ENCODE assay signal across 18 cellular contexts in genomic region chr6:3759656-3760245, GRCh38. TPM values are rescaled to one million over a fixed set of nuclear protein-coding genes. Genes with fewer than 3 reads are reported as not detected.
DNase-seq lines count a peak whose midpoint lies in the region; ATAC-seq and TF ChIP-seq lines count a peak whose summit lies in the region.
"Had no signal": no experiment of that assay in that cellular context is flagged by ENCODE, and none has a peak within 500 bp of the region (broad histone marks: within the 10 kb centered on the region; RNA-seq: fewer than 3 reads in every experiment).

No MANE protein-coding gene starts in this region.

- H2BK120ac ChIP-seq in trophoblast cell (ENCODE audit: insufficient read depth, low read length, poor library complexity): no peak overlapping the region

- H3K27me3 ChIP-seq in SJSA1 (replicated peaks): no peaks in the 10 kb centered on the region
- no peaks in the 10 kb centered on the region for H3K27me3 ChIP-seq in trophoblast cell (ENCODE audit: insufficient read depth, low read length)
- H3K27me3 ChIP-seq in Caco-2 (replicated peaks; ENCODE audit: control insufficient read depth, insufficient read depth, low read length): no peaks in the 10 kb centered on the region
- H3K27me3 ChIP-seq: spleen, testis had no signal

- H2AK5ac ChIP-seq in trophoblast cell (ENCODE audit: low read length): no peak overlapping the region

- intact Hi-C loops in Caco-2 (cut with micrococcal nuclease; ENCODE audit: unreplicated experiment): no loop called here

- H3K36me3 ChIP-seq in SJSA1 (no peaks in the 10 kb centered on the region), trophoblast cell (ENCODE audit: control insufficient read depth in 1 of 2, insufficient read depth in 2 of 2, low read length in 2 of 2) (no peaks in the 10 kb centered on the region), Caco-2 (ENCODE audit: control insufficient read depth, insufficient read depth, low read length) (no peaks in the 10 kb centered on the region)
- H3K36me3 ChIP-seq: neural progenitor cell, spleen had no signal

- H3K27ac Mint-ChIP-seq in Caco-2 (ENCODE audit: unreplicated experiment): no peak overlapping the region
- H3K27ac Mint-ChIP-seq: endodermal cell, neural progenitor cell had no signal

- WGBS in trophoblast cell (ENCODE audit: extremely low coverage, insufficient coverage, insufficient read length): no CpG with 5 or more reads among the region's 5 CpGs

- H3K79me2 ChIP-seq in trophoblast cell (ENCODE audit: control insufficient read depth, insufficient read depth, low read length, poor library complexity): no peaks in the 10 kb centered on the region

- H3K4me2 ChIP-seq in trophoblast cell (ENCODE audit: low read length): no peak overlapping the region
- H3K4me2 ChIP-seq: neural progenitor cell had no signal

- H3K23ac ChIP-seq in trophoblast cell (ENCODE audit: low read length): no peak overlapping the region

- no peak overlapping the region for H4K8ac ChIP-seq in trophoblast cell (ENCODE audit: low read depth, low read length)

- H3K4me3 Mint-ChIP-seq in Caco-2 (ENCODE audit: unreplicated experiment): no peak overlapping the region
- H3K4me3 Mint-ChIP-seq: endodermal cell, neural progenitor cell had no signal

- H3K4me3 ChIP-seq in SJSA1 (no peak overlapping the region), trophoblast cell (ENCODE audit: low read depth, low read length) (no peak overlapping the region), Caco-2 (ENCODE audit: low read depth, low read length) (no peak overlapping the region)
- H3K4me3 ChIP-seq: neural progenitor cell, spleen, testis had no signal

- DNase-seq in AG08395 (ENCODE audit: low spot score) (peak; percentile 79), SJSA1 (ENCODE audit: low read depth in 1 of 2, low spot score in 2 of 2) (peak in 1 of 2 experiments; percentile 55), fibroblast of gingiva (ENCODE audit: low read depth) (peak; percentile 93), trophoblast cell (peak; percentile 82 to 94), Caco-2 (no peak), hippocampal formation (lab: John Stamatoyannopoulos, UW) (no peak), T-helper 2 cell (no peak)
- DNase-seq: activated T-cell treated with anti-CD3 and anti-CD28 coated beads, Interleukin-2, amount 50 U/mL, for 48 hours; anterior cingulate cortex; endodermal cell; NCI-H1417; NCI-H446; PC-3; spleen; T-helper 1 cell; testis had no signal

- BruUV-seq in Caco-2 (replicated peaks; lab: Mats Ljungman, UMichigan): no TSS peak

- H3K4me1 Mint-ChIP-seq in Caco-2 (ENCODE audit: low read depth, unreplicated experiment): no peaks in the 10 kb centered on the region

- no peak overlapping the region for H3K9ac ChIP-seq in trophoblast cell (ENCODE audit: low read length)
- H3K9ac ChIP-seq: neural progenitor cell had no signal

- TF ChIP-seq CTCF in Caco-2 (IDR thresholded peaks at IDR 0.05; ENCODE audit: insufficient read depth in 1 of 2, low read depth in 1 of 2, low read length in 1 of 2, severe bottlenecking in 1 of 2, unreplicated experiment in 1 of 2): no peak

- no peaks in the 10 kb centered on the region for H3K9me3 ChIP-seq in SJSA1 (replicated peaks)
- H3K9me3 ChIP-seq in trophoblast cell (ENCODE audit: insufficient read depth, low read depth, low read length): peaks cover 2% of the 10 kb centered on the region
- H3K9me3 ChIP-seq in Caco-2: no peaks in the 10 kb centered on the region
- H3K9me3 ChIP-seq: spleen, testis had no signal

- H3K9me3 Mint-ChIP-seq in Caco-2 (ENCODE audit: unreplicated experiment): no peaks in the 10 kb centered on the region
- H3K9me3 Mint-ChIP-seq: endodermal cell had no signal

- no peak overlapping the region for H4K91ac ChIP-seq in trophoblast cell (ENCODE audit: low read depth, low read length)

- H4K12ac ChIP-seq in trophoblast cell (ENCODE audit: low read depth, low read length): no peak overlapping the region

- H2BK12ac ChIP-seq in trophoblast cell (ENCODE audit: low read length): no peak overlapping the region

- H3K27me3 Mint-ChIP-seq in Caco-2 (ENCODE audit: insufficient read depth, unreplicated experiment): no peaks in the 10 kb centered on the region

- POLR2A ChIA-PET in Caco-2 (lab: Charles Lee): no interaction called here

- no peak overlapping the region for H3K4ac ChIP-seq in trophoblast cell (ENCODE audit: low read depth, low read length)

- H3K14ac ChIP-seq in trophoblast cell (ENCODE audit: low read length): no peak overlapping the region

- H3K36me3 Mint-ChIP-seq in Caco-2 (ENCODE audit: insufficient read depth, unreplicated experiment): no peaks in the 10 kb centered on the region
- H3K36me3 Mint-ChIP-seq: neural progenitor cell had no signal

- no peak overlapping the region for H2BK5ac ChIP-seq in trophoblast cell (ENCODE audit: low read depth, low read length, poor library complexity)

- H3K79me1 ChIP-seq in trophoblast cell (ENCODE audit: low read length): peaks cover 10% of the 10 kb centered on the region

- H3K27ac ChIP-seq in SJSA1 (0 out of 2 replicates have a peak overlapping the region, but pooled peaks have one; percentile 17), trophoblast cell (ENCODE audit: low read depth, low read length) (no peak overlapping the region)
- H3K27ac ChIP-seq: neural progenitor cell, spleen, testis had no signal

- ATAC-seq in HG02852 (IDR thresholded peaks at IDR 0.05; ENCODE audit: unreplicated experiment): no peak
- ATAC-seq: PC-3 had no signal

- H2AFZ ChIP-seq in trophoblast cell (ENCODE audit: insufficient read depth, low read length, poor library complexity): no peak overlapping the region
- H2AFZ ChIP-seq: neural progenitor cell had no signal

- no peak overlapping the region for H3K18ac ChIP-seq in trophoblast cell (ENCODE audit: low read length)

- CTCF ChIA-PET in Caco-2 (lab: Charles Lee): no interaction called here

- H3K4me1 ChIP-seq in SJSA1 (replicated peaks) (peaks cover 30% of the 10 kb centered on the region), trophoblast cell (ENCODE audit: control insufficient read depth in 1 of 2, insufficient read depth in 2 of 2, low read length in 2 of 2) (peaks cover 4 to 8% of the 10 kb centered on the region in 2 experiments), Caco-2 (no peaks in the 10 kb centered on the region)
- H3K4me1 ChIP-seq: neural progenitor cell, testis had no signal

RNA-seq across cellular contexts. Expression of gene PXDC1, which starts 8.2 kb away (rescaled TPM):
- 72.5 and 96.4 TPM in 2 replicates for total RNA-seq in SJSA1 (2014; rRNA removed; shearing (Covaris generic))
- polyA plus RNA-seq in trophoblast cell (2013): 57.9 and 59.3 TPM in 2 replicates
- total RNA-seq in Caco-2 (2022): 36.9 and 42.9 TPM in 2 replicates

Comparison
In these comparisons a context has a peak if more than half of its experiments do, and no peak if none do; other contexts are left out.
1. DNase-seq: peak in AG08395 (single experiment), fibroblast of gingiva (single experiment) and trophoblast cell (2 of 2); none in Caco-2 (0 of 2), hippocampal formation (0 of 2) and T-helper 2 cell (0 of 5).